ENCODE assay signal across 9 cellular contexts in genomic region chr1:164561007-164561406, GRCh38. TPM values are rescaled to one million over a fixed set of nuclear protein-coding genes. Genes with fewer than 3 reads are reported as not detected.
DNase-seq lines count a peak whose midpoint lies in the region; ATAC-seq, FAIRE-seq and TF ChIP-seq lines count a peak whose summit lies in the region.
"Had no signal": no experiment of that assay in that cellular context is flagged by ENCODE, and none has a peak within 500 bp of the region (broad histone marks: within the 10 kb centered on the region; RNA-seq: fewer than 3 reads in every experiment).

No MANE protein-coding gene starts in this region.

- CTCF ChIA-PET in activated CD8-positive, alpha-beta T cell treated with anti-CD3 and anti-CD28 coated beads for 36 hours (lab: Charles Lee) = no interaction called here

- H3K27me3 ChIP-seq in astrocyte (ENCODE audit: insufficient read depth, low read length) = no peaks in the 10 kb centered on the region

- peaks cover 3% of the 10 kb centered on the region for H3K4me1 ChIP-seq in astrocyte (ENCODE audit: insufficient read depth, low read length)

- no peak for DNase-seq in HFF-Myc (ENCODE audit: extremely low read depth, low read depth)
- peak; percentile 12 for DNase-seq in astrocyte (ENCODE audit: low read depth)
- DNase-seq in H4 (ENCODE audit: low spot score) = no peak
- DNase-seq in activated CD8-positive, alpha-beta T cell treated with anti-CD3 and anti-CD28 coated beads for 36 hours = no peak
- DNase-seq in activated gamma-delta T cell (lab: John Stamatoyannopoulos, UW) = no peak
- DNase-seq in NCI-H226 = no peak

- ATAC-seq in activated CD8-positive, alpha-beta T cell treated with anti-CD3 and anti-CD28 coated beads for 36 hours = no peak

- peak overlapping the region; percentile 86 for H3K9ac ChIP-seq in astrocyte (ENCODE audit: low read length)

- POLR2A ChIA-PET in activated CD8-positive, alpha-beta T cell treated with anti-CD3 and anti-CD28 coated beads for 36 hours (lab: Charles Lee) = no interaction called here

- H3K4me3 ChIP-seq in HFF-Myc (replicated peaks; ENCODE audit: low read depth, low read length) (peak overlapping the region; percentile 91), astrocyte (ENCODE audit: insufficient read depth, low read depth, low read length) (peak overlapping the region; percentile 79), iPS-18c (ENCODE audit: insufficient read depth, low read depth, low read length) (peak overlapping the region; percentile 66), skin epidermis (peak overlapping the region; percentile 45 to 69 (median 55))

- peak overlapping the region; percentile 67 for H3K27ac ChIP-seq in astrocyte (ENCODE audit: low read depth, low read length)
- H3K27ac ChIP-seq in skin epidermis = peak overlapping the region in 20 of 21 experiments; percentile 8 to 85 (median 76)

- intact Hi-C loops in activated CD8-positive, alpha-beta T cell treated with anti-CD3 and anti-CD28 coated beads for 36 hours (cut with micrococcal nuclease) = no loop called here

- H3K27ac Mint-ChIP-seq in astrocyte (ENCODE audit: unreplicated experiment) = peak overlapping the region; percentile 83
- H3K27ac Mint-ChIP-seq in activated CD8-positive, alpha-beta T cell treated with anti-CD3 and anti-CD28 coated beads for 36 hours = no peak overlapping the region

- H3K9me3 ChIP-seq in astrocyte (ENCODE audit: insufficient read depth, low read depth, low read length) = no peaks in the 10 kb centered on the region
- H3K9me3 ChIP-seq in iPS-18c (ENCODE audit: control insufficient read depth, insufficient read depth, low read length) = no peaks in the 10 kb centered on the region

- peak overlapping the region; percentile 94 for H3K4me3 Mint-ChIP-seq in astrocyte (ENCODE audit: unreplicated experiment)
- no peak overlapping the region for H3K4me3 Mint-ChIP-seq in activated CD8-positive, alpha-beta T cell treated with anti-CD3 and anti-CD28 coated beads for 36 hours

- H2AFZ ChIP-seq in astrocyte (ENCODE audit: low read depth, low read length) = no peak overlapping the region

- H3K9me3 Mint-ChIP-seq in astrocyte (ENCODE audit: unreplicated experiment) = no peaks in the 10 kb centered on the region
- H3K9me3 Mint-ChIP-seq in activated CD8-positive, alpha-beta T cell treated with anti-CD3 and anti-CD28 coated beads for 36 hours = no peaks in the 10 kb centered on the region

- TF ChIP-seq CTCF in HFF-Myc (IDR thresholded peaks at IDR 0.05; ENCODE audit: low read depth, low read length, missing control alignments) = no peak
- no peak for TF ChIP-seq CTCF in astrocyte (IDR thresholded peaks at IDR 0.05; ENCODE audit: insufficient read depth, low read depth, low read length)
- TF ChIP-seq CTCF in activated CD8-positive, alpha-beta T cell treated with anti-CD3 and anti-CD28 coated beads for 36 hours (IDR thresholded peaks at IDR 0.05) = no peak

- no peaks in the 10 kb centered on the region for H4K20me1 ChIP-seq in astrocyte (ENCODE audit: insufficient read depth, low read length)

- no peaks in the 10 kb centered on the region for H3K27me3 Mint-ChIP-seq in astrocyte (ENCODE audit: low read depth, unreplicated experiment)
- peaks cover 29% of the 10 kb centered on the region for H3K27me3 Mint-ChIP-seq in activated CD8-positive, alpha-beta T cell treated with anti-CD3 and anti-CD28 coated beads for 36 hours

- H3K4me1 Mint-ChIP-seq in astrocyte (ENCODE audit: low read depth, unreplicated experiment) = peaks cover 19% of the 10 kb centered on the region
- H3K4me1 Mint-ChIP-seq in activated CD8-positive, alpha-beta T cell treated with anti-CD3 and anti-CD28 coated beads for 36 hours (ENCODE audit: low read depth) = peaks cover 10% of the 10 kb centered on the region

- no peaks in the 10 kb centered on the region for H3K36me3 Mint-ChIP-seq in astrocyte (ENCODE audit: low read depth, unreplicated experiment)
- H3K36me3 Mint-ChIP-seq in activated CD8-positive, alpha-beta T cell treated with anti-CD3 and anti-CD28 coated beads for 36 hours (ENCODE audit: low read depth) = no peaks in the 10 kb centered on the region
- H3K36me3 Mint-ChIP-seq: IgD-negative memory B cell had no signal

- no peaks in the 10 kb centered on the region for H3K36me3 ChIP-seq in astrocyte (ENCODE audit: insufficient read depth, low read length)

- H3K79me2 ChIP-seq in astrocyte (ENCODE audit: insufficient read depth, low read length) = peaks cover 58% of the 10 kb centered on the region

- peak; percentile 54 for FAIRE-seq in astrocyte (lab: Jason Lieb, UNC)

- peak overlapping the region; percentile 94 for H3K4me2 ChIP-seq in astrocyte (ENCODE audit: low read length)

RNA-seq across cellular contexts. Expression of gene PBX1, which starts 2.0 kb away (rescaled TPM):
- 34.2 and 37.2 TPM in 2 replicates for total RNA-seq in astrocyte
- total RNA-seq in H4 (2014; rRNA removed; shearing (Covaris generic)) = 22.2 and 25.8 TPM in 2 replicates
- total RNA-seq in activated CD8-positive, alpha-beta T cell treated with anti-CD3 and anti-CD28 coated beads for 36 hours = not detected

Comparison
In these comparisons a context has a peak if more than half of its experiments do, and no peak if none do; other contexts are left out.
1. RNA of gene PBX1, which starts 2.0 kb away (total RNA-seq): 34.2 to 37.2 TPM in astrocyte and 22.2 to 25.8 TPM in H4; not detected in activated CD8-positive, alpha-beta T cell treated with anti-CD3 and anti-CD28 coated beads for 36 hours; every median in the first group is over 10 times any median in the second.
2. Peak in every context shown above with its lines, with median percentiles within 50 percentile points of each other: H3K4me3 ChIP-seq.